ENCODE assay signal across 15 cellular contexts in the genomic region with DNA sequence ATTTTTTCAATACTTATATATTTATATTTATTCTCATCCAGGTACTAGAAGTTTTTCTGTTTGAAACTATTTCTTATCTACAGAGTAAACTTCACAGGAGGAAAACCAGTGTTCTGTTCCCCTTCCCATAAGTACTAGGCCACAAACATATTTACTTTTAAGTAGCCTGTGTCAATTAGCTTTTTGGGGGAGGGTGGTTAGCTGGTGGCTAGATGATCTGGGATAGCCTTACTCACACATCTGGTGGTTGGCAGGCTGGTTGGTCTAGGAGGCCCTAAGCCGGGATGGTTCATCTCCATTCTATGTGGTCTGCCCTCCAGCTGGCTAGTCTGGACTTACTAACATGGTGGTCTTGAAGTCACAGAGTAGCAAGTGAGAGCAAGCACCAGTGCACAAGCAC.
"Had no signal": no experiment of that assay in that cellular context is flagged by ENCODE, and none has a peak within 500 bp of the region (broad histone marks: within the 10 kb centered on the region; RNA-seq: fewer than 3 reads in every experiment).

No MANE protein-coding gene starts in this region.

- H3K27ac ChIP-seq: neutrophil, spleen had no signal

- H3K36me3 ChIP-seq: neutrophil, spleen had no signal

- H3K4me3 ChIP-seq: spleen had no signal

- DNase-seq: activated CD4-positive, alpha-beta T cell treated with anti-CD3 and anti-CD28 coated beads, Interleukin-2, amount 50 U/mL, for 1 hour; activated CD4-positive, CD25-positive, alpha-beta regulatory T cell; activated naive CD4-positive, alpha-beta T cell treated with anti-CD3 and anti-CD28 coated beads, Interleukin-2, amount 50 U/mL, for 16 hours; cortex of kidney; effector memory CD8-positive, alpha-beta T cell; left cardiac atrium; mammary epithelial cell; naive thymus-derived CD8-positive, alpha-beta T cell; posterior cingulate gyrus; right cardiac atrium; spleen; stimulated activated CD4-positive, alpha-beta T cell treated with anti-CD3 and anti-CD28 coated beads, Interleukin-1b, Interleukin-23, amount 100 ng/mL, for 48 hours; stimulated activated naive CD4-positive, alpha-beta T cell; T-helper 17 cell had no signal

- H3K9me3 ChIP-seq: neutrophil had no signal
